8 cellular contexts compared by ENCODE assay signal in genomic region chr11:36288442-36289225, GRCh38. TPM values are rescaled to one million over a fixed set of nuclear protein-coding genes. Genes with fewer than 3 reads are reported as not detected.
DNase-seq lines count a peak whose midpoint lies in the region; ATAC-seq, FAIRE-seq and TF ChIP-seq lines count a peak whose summit lies in the region.

No MANE protein-coding gene starts in this region.

- H3K27me3 ChIP-seq in BLaER1 (no peaks in the 10 kb centered on the region), IMR-90 (ENCODE audit: control insufficient read depth, insufficient read depth, low read length) (no peaks in the 10 kb centered on the region), astrocyte (ENCODE audit: insufficient read depth, low read length) (no peaks in the 10 kb centered on the region), right lobe of liver (no peaks in the 10 kb centered on the region), upper lobe of right lung (no peaks in the 10 kb centered on the region)

- peak overlapping the region; percentile 83 for H3K4ac ChIP-seq in IMR-90 (ENCODE audit: low read depth, low read length)

- TF ChIP-seq CTCF in IMR-90 (conservative IDR thresholded peaks at IDR 0.05; ENCODE audit: low read depth, low read length) (no peak), astrocyte (IDR thresholded peaks at IDR 0.05; ENCODE audit: insufficient read depth, low read depth, low read length) (no peak), right lobe of liver (IDR thresholded peaks at IDR 0.05) (no peak), upper lobe of right lung (IDR thresholded peaks at IDR 0.05) (no peak)

- H4K20me1 ChIP-seq in BLaER1 (no peaks in the 10 kb centered on the region), IMR-90 (ENCODE audit: insufficient read depth, low read length) (no peaks in the 10 kb centered on the region), astrocyte (ENCODE audit: insufficient read depth, low read length) (peaks cover 10% of the 10 kb centered on the region)

- intact Hi-C loops in IMR-90 (cut with micrococcal nuclease), result no loop called here
- intact Hi-C loops in right lobe of liver (cut with DNase I), result no loop called here
- intact Hi-C loops in upper lobe of right lung (cut with DNase I), result no loop called here

- H3K27ac ChIP-seq in BLaER1 (peak overlapping the region; percentile 69; the same call in 1 of the 2 replicates), IMR-90 (ENCODE audit: insufficient read depth, low read length) (peak overlapping the region; percentile 54), astrocyte (ENCODE audit: low read depth, low read length) (peak overlapping the region; percentile 60), right lobe of liver (peak overlapping the region; percentile 19 to 54 (median 30)), upper lobe of right lung (peak overlapping the region; percentile 69)

- H3K79me1 ChIP-seq in IMR-90 (ENCODE audit: low read depth in 1 of 2, low read length in 2 of 2), result peaks cover 7 to 21% of the 10 kb centered on the region in 2 experiments

- H3K23ac ChIP-seq in IMR-90 (ENCODE audit: low read depth, low read length), result peak overlapping the region; percentile 72; the same call in 1 of the 2 replicates

- no peak for TF ChIP-seq POLR2A in IMR-90 (IDR thresholded peaks at IDR 0.05; ENCODE audit: low read depth, low read length)
- TF ChIP-seq POLR2A in right lobe of liver (IDR thresholded peaks at IDR 0.05), result no peak

- H4K91ac ChIP-seq in IMR-90 (ENCODE audit: insufficient read depth, low read depth, low read length), result peak overlapping the region; percentile 78; the same call in 1 of the 2 replicates

- DNase-seq in IMR-90 (no peak), astrocyte (ENCODE audit: low read depth) (no peak), right lobe of liver (no peak), upper lobe of right lung (no peak), NCI-H526 treated with DMSO at 0.1 percent for 48 hours (lab: John Stamatoyannopoulos, UW) (no peak), glomerular visceral epithelial cell (ENCODE audit: extremely low spot score) (no peak)
- DNase-seq in effector CD8-positive, alpha-beta T cell (lab: John Stamatoyannopoulos, UW), result no peak

- FAIRE-seq in astrocyte (lab: Jason Lieb, UNC), result no peak

- H2AK5ac ChIP-seq in IMR-90 (ENCODE audit: low read depth, low read length), result no peak overlapping the region

- peak overlapping the region; percentile 82 to 99 for H4K8ac ChIP-seq in IMR-90 (ENCODE audit: low read depth in 2 of 2, low read length in 2 of 2)

- peak overlapping the region; percentile 80 for H2AK9ac ChIP-seq in IMR-90 (replicated peaks; ENCODE audit: low read depth, low read length, poor library complexity)

- no peak overlapping the region; the same call in 1 of the 2 replicates for H3K18ac ChIP-seq in IMR-90 (ENCODE audit: low read depth, low read length)

- peak overlapping the region; percentile 84 for H3K14ac ChIP-seq in IMR-90 (replicated peaks; ENCODE audit: low read depth, low read length)

- H3K4me3 ChIP-seq in BLaER1, result peak overlapping the region; percentile 83
- H3K4me3 ChIP-seq in IMR-90 (ENCODE audit: insufficient read depth, low read depth, low read length), result peak overlapping the region; percentile 89
- peak overlapping the region; percentile 99 for H3K4me3 ChIP-seq in astrocyte (ENCODE audit: insufficient read depth, low read depth, low read length)
- H3K4me3 ChIP-seq in right lobe of liver, result peak overlapping the region; percentile 57 to 88 (median 73)
- peak overlapping the region; percentile 79 for H3K4me3 ChIP-seq in upper lobe of right lung

- TF ChIP-seq RAD21 in IMR-90 (IDR thresholded peaks at IDR 0.05; ENCODE audit: low read length), result no peak

- peaks cover 38% of the 10 kb centered on the region for H3K79me2 ChIP-seq in astrocyte (ENCODE audit: insufficient read depth, low read length)

- peaks cover 11% of the 10 kb centered on the region for H3K4me1 Mint-ChIP-seq in astrocyte (ENCODE audit: low read depth, unreplicated experiment)

- H2BK20ac ChIP-seq in IMR-90 (ENCODE audit: low read depth, low read length), result no peak overlapping the region

- H3K4me2 ChIP-seq in BLaER1 (peak overlapping the region; percentile 94), IMR-90 (ENCODE audit: low read depth, low read length) (peak overlapping the region; percentile 98), astrocyte (ENCODE audit: low read length) (peak overlapping the region; percentile 92)

- H3K9me3 ChIP-seq in BLaER1, result no peaks in the 10 kb centered on the region
- H3K9me3 ChIP-seq in IMR-90 (ENCODE audit: control insufficient read depth, insufficient read depth, low read length), result no peaks in the 10 kb centered on the region
- no peaks in the 10 kb centered on the region for H3K9me3 ChIP-seq in astrocyte (ENCODE audit: insufficient read depth, low read depth, low read length)
- H3K9me3 ChIP-seq in right lobe of liver, result no peaks in the 10 kb centered on the region
- H3K9me3 ChIP-seq in upper lobe of right lung, result no peaks in the 10 kb centered on the region

- H2BK120ac ChIP-seq in IMR-90 (ENCODE audit: low read depth, low read length), result peak overlapping the region; percentile 40; the same call in 1 of the 2 replicates

- peak overlapping the region; percentile 81 for H3K9ac ChIP-seq in BLaER1
- H3K9ac ChIP-seq in IMR-90 (ENCODE audit: low read depth, low read length), result peak overlapping the region; percentile 88
- peak overlapping the region; percentile 88 for H3K9ac ChIP-seq in astrocyte (ENCODE audit: low read length)

- in situ Hi-C loops in IMR-90 (cut with MboI; ENCODE audit: low sequenced_read_pairs), result no loop called here

- H3K27ac Mint-ChIP-seq in astrocyte (ENCODE audit: unreplicated experiment), result peak overlapping the region; percentile 93

- H3K36me3 ChIP-seq in BLaER1 (no peaks in the 10 kb centered on the region), IMR-90 (ENCODE audit: control insufficient read depth, insufficient read depth, low read length) (no peaks in the 10 kb centered on the region), astrocyte (ENCODE audit: insufficient read depth, low read length) (no peaks in the 10 kb centered on the region), right lobe of liver (no peaks in the 10 kb centered on the region), upper lobe of right lung (no peaks in the 10 kb centered on the region)

- H4K5ac ChIP-seq in IMR-90 (ENCODE audit: low read depth, low read length), result peak overlapping the region; percentile 95

- no TSS peak for BruUV-seq in IMR-90 (replicated peaks; lab: Mats Ljungman, UMichigan)

- peak overlapping the region; percentile 71 for H3K56ac ChIP-seq in IMR-90 (ENCODE audit: extremely low read depth, insufficient read depth, low read length)

- H3K4me3 Mint-ChIP-seq in astrocyte (ENCODE audit: unreplicated experiment), result peak overlapping the region; percentile 97

- POLR2A ChIA-PET in IMR-90 (lab: Charles Lee; ENCODE audit: unreplicated experiment), result interaction anchor here (1.0 kb wide), 1 partner anchor 175 kb away, joined by 6 read pairs; no protein-coding TSS in a partner anchor

- H3K9me3 Mint-ChIP-seq in astrocyte (ENCODE audit: unreplicated experiment), result no peaks in the 10 kb centered on the region

- H3K27me3 Mint-ChIP-seq in astrocyte (ENCODE audit: low read depth, unreplicated experiment), result no peaks in the 10 kb centered on the region

- no peaks in the 10 kb centered on the region for H3K9me1 ChIP-seq in IMR-90 (ENCODE audit: insufficient read depth, low read length)

- ATAC-seq in IMR-90 (ENCODE audit: low read depth) (no peak), right lobe of liver (peak; percentile 50 to 62 (median 60)), upper lobe of right lung (peak; percentile 43)

- 18% methylated on average over 9 of the region's 31 CpGs; no CpG with 5 or more reads in 1 of the 2 experiments for WGBS in IMR-90 (ENCODE audit: extremely low coverage in 2 of 2, insufficient read length in 1 of 2), 2 experiments
- WGBS in right lobe of liver (ENCODE audit: insufficient coverage, low coverage, low lambda C conversion rate, missing lambda C conversion rate), result 35% methylated on average over 25 of the region's 31 CpGs

- no peak overlapping the region for H2BK15ac ChIP-seq in IMR-90 (ENCODE audit: low read depth, low read length)

- H3K4me1 ChIP-seq in BLaER1 (peaks cover 19% of the 10 kb centered on the region), IMR-90 (ENCODE audit: control insufficient read depth, insufficient read depth, low read length) (no peaks in the 10 kb centered on the region), astrocyte (ENCODE audit: insufficient read depth, low read length) (no peaks in the 10 kb centered on the region), right lobe of liver (peaks cover 0 to 11% (median 3%) of the 10 kb centered on the region in 4 donors), upper lobe of right lung (peaks cover 14% of the 10 kb centered on the region)

- no peak overlapping the region for H2BK5ac ChIP-seq in IMR-90 (ENCODE audit: low read depth, low read length, poor library complexity, severe bottlenecking)

- CTCF ChIA-PET in IMR-90 (lab: Yijun Ruan, JAX), result interaction anchor here (0.6 kb wide), 1 partner anchor 204 kb away, joined by 3 read pairs; no protein-coding TSS in a partner anchor

- dilution Hi-C loops in IMR-90 (cut with HindIII; ENCODE audit: low sequenced_read_pairs, unreplicated experiment), result no loop called here

- H2AFZ ChIP-seq in IMR-90 (replicated peaks; ENCODE audit: low read length, poor library complexity) (peak overlapping the region; percentile 95), astrocyte (ENCODE audit: low read depth, low read length) (peak overlapping the region; percentile 96)

- no peaks in the 10 kb centered on the region for H3K36me3 Mint-ChIP-seq in astrocyte (ENCODE audit: low read depth, unreplicated experiment)

TF ChIP-seq in IMR-90, 13 proteins besides CTCF, POLR2A, EP300 and RAD21 (continues in another document):
- peak; percentile 67 for TF ChIP-seq CEBPB (IDR thresholded peaks at IDR 0.05; ENCODE audit: low read depth, low read length)

RNA-seq across cellular contexts. Expression of gene COMMD9, which starts 0.6 kb away (rescaled TPM):
- total RNA-seq in IMR-90 (2012; rRNA removed) (50.7 and 54.2 TPM in 2 replicates), astrocyte (77.6 and 78.4 TPM in 2 replicates), right lobe of liver (10 to 100 TPM; 30.6 to 41.4 (median 34.6) TPM), upper lobe of right lung (74.5 TPM)
- polyA plus RNA-seq in IMR-90 (2012; rRNA removed), result 58.3 and 77.1 TPM in 2 replicates
- polyA plus RNA-seq in IMR-90 (2012; cell fraction: cytosol; rRNA removed), result 42.1 and 51.2 TPM in 2 replicates
- polyA plus RNA-seq in IMR-90 (2012; cell fraction: nucleus; rRNA removed; ENCODE audit: low replicate concordance), result 33.2 and 38.4 TPM in 2 replicates

RNA-seq across cellular contexts. Expression of gene PRR5L, which starts 7.5 kb away (rescaled TPM):
- total RNA-seq in IMR-90 (2012; rRNA removed), result 3.3 and 3.6 TPM in 2 replicates
- polyA plus RNA-seq in IMR-90 (2012; rRNA removed), result 2.6 and 2.9 TPM in 2 replicates
- 2.2 and 2.3 TPM in 2 replicates for polyA plus RNA-seq in IMR-90 (2012; cell fraction: cytosol; rRNA removed)
- polyA plus RNA-seq in IMR-90 (2012; cell fraction: nucleus; rRNA removed; ENCODE audit: low replicate concordance), result 4.6 and 6.8 TPM in 2 replicates
- 55.6 and 56.0 TPM in 2 replicates for total RNA-seq in astrocyte
- total RNA-seq in right lobe of liver, result 1 to 10 TPM; 2.2 to 4.5 (median 2.3) TPM
- 24.5 TPM for total RNA-seq in upper lobe of right lung
